ENCODE assay signal across 18 cellular contexts in genomic region chr19:7994923-7995682, GRCh38. TPM values are rescaled to one million over a fixed set of nuclear protein-coding genes. Genes with fewer than 3 reads are reported as not detected.
DNase-seq lines count a peak whose midpoint lies in the region; ATAC-seq and FAIRE-seq lines count a peak whose summit lies in the region.
"Had no signal": no experiment of that assay in that cellular context is flagged by ENCODE, and none has a peak within 500 bp of the region (broad histone marks: within the 10 kb centered on the region; RNA-seq: fewer than 3 reads in every experiment).

No MANE protein-coding gene starts in this region.

- no peaks in the 10 kb centered on the region for H3F3A ChIP-seq in GM23248 (ENCODE audit: insufficient read depth)

- peaks cover 36% of the 10 kb centered on the region for H3K36me3 ChIP-seq in SK-N-MC (ENCODE audit: insufficient read depth, low read length)
- peaks cover 13% of the 10 kb centered on the region; the same call in 1 of the 2 replicates for H3K36me3 ChIP-seq in GM23248 (ENCODE audit: low read depth)

- no peak overlapping the region for H3K4me2 ChIP-seq in GM23248 (ENCODE audit: unreplicated experiment)

- WGBS in GM23248 (ENCODE audit: low coverage in 1 of 2, low lambda C conversion rate in 2 of 2, missing lambda C conversion rate in 2 of 2), 2 experiments, result 67 to 68% methylated on average over 8 of the region's 8 CpGs

- H4K20me1 ChIP-seq in GM23248 (ENCODE audit: insufficient read depth), result peaks cover 33% of the 10 kb centered on the region

- no peaks in the 10 kb centered on the region for H3K27me3 ChIP-seq in GM23248 (replicated peaks; ENCODE audit: insufficient read depth)
- H3K27me3 ChIP-seq: adrenal gland, thyroid gland had no signal

- no peaks in the 10 kb centered on the region for H3K4me1 ChIP-seq in GM23248 (ENCODE audit: insufficient read depth)

- H3K36me3 Mint-ChIP-seq in stimulated activated naive CD8-positive, alpha-beta T cell treated with anti-CD3 and anti-CD28 coated beads, Interleukin-15, Interleukin-2, amounts not matched to agents 100 ng/mL and 50 ng/mL, for 24 hours (ENCODE audit: low read depth), result peaks cover 32% of the 10 kb centered on the region

- no peak for ATAC-seq in stimulated activated naive CD8-positive, alpha-beta T cell treated with anti-CD3 and anti-CD28 coated beads, Interleukin-15, amount 100 ng/mL, for 72 hours
- no peak for ATAC-seq in GM18498 (IDR thresholded peaks at IDR 0.05; ENCODE audit: unreplicated experiment)
- ATAC-seq: sciatic nerve had no signal

- peaks cover 50% of the 10 kb centered on the region for H3K4me1 Mint-ChIP-seq in stimulated activated naive CD8-positive, alpha-beta T cell treated with anti-CD3 and anti-CD28 coated beads, Interleukin-15, Interleukin-2, amounts not matched to agents 100 ng/mL and 50 ng/mL, for 24 hours (ENCODE audit: low read depth)
- peaks cover 53% of the 10 kb centered on the region for H3K4me1 Mint-ChIP-seq in stimulated activated naive CD8-positive, alpha-beta T cell treated with anti-CD3 and anti-CD28 coated beads, Interleukin-15, amount 100 ng/mL, for 72 hours

- H3K4me3 Mint-ChIP-seq in stimulated activated naive CD8-positive, alpha-beta T cell treated with anti-CD3 and anti-CD28 coated beads, Interleukin-15, Interleukin-2, amounts not matched to agents 100 ng/mL and 50 ng/mL, for 24 hours, result no peak overlapping the region
- H3K4me3 Mint-ChIP-seq in stimulated activated naive CD8-positive, alpha-beta T cell treated with anti-CD3 and anti-CD28 coated beads, Interleukin-15, amount 100 ng/mL, for 72 hours, result no peak overlapping the region

- no peaks in the 10 kb centered on the region for H3K9me3 Mint-ChIP-seq in stimulated activated naive CD8-positive, alpha-beta T cell treated with anti-CD3 and anti-CD28 coated beads, Interleukin-15, Interleukin-2, amounts not matched to agents 100 ng/mL and 50 ng/mL, for 24 hours
- no peaks in the 10 kb centered on the region for H3K9me3 Mint-ChIP-seq in stimulated activated naive CD8-positive, alpha-beta T cell treated with anti-CD3 and anti-CD28 coated beads, Interleukin-15, amount 100 ng/mL, for 72 hours

- H3K4me3 ChIP-seq in SK-N-MC (no peak overlapping the region), GM23248 (no peak overlapping the region)
- H3K4me3 ChIP-seq: adrenal gland, thyroid gland had no signal

- peak overlapping the region; percentile 85 for H3K27ac Mint-ChIP-seq in stimulated activated naive CD8-positive, alpha-beta T cell treated with anti-CD3 and anti-CD28 coated beads, Interleukin-15, Interleukin-2, amounts not matched to agents 100 ng/mL and 50 ng/mL, for 24 hours
- H3K27ac Mint-ChIP-seq in stimulated activated naive CD8-positive, alpha-beta T cell treated with anti-CD3 and anti-CD28 coated beads, Interleukin-15, amount 100 ng/mL, for 72 hours, result peak overlapping the region in 1 of 2 donors; percentile 96

- no peak for DNase-seq in stimulated activated naive CD8-positive, alpha-beta T cell treated with anti-CD3 and anti-CD28 coated beads, Interleukin-15, amount 100 ng/mL, for 72 hours
- DNase-seq in SK-N-MC (ENCODE audit: low read depth, low spot score), result no peak
- DNase-seq in iris pigment epithelial cell (ENCODE audit: low read depth), result peak; percentile 27
- no peak for DNase-seq in urothelium cell line (ENCODE audit: low spot score)
- DNase-seq in GM23248, result no peak
- DNase-seq: activated effector memory CD4-positive, alpha-beta T cell treated with Interleukin-2 at 50 U/mL for 16 hours; adrenal gland; caudate nucleus; erythroblast; mesenchymal stem cell; NCI-H1417; NCI-H510A treated with DMSO at 0.1 percent for 48 hours; T1000; thyroid gland had no signal

- H3K9me3 ChIP-seq in SK-N-MC (ENCODE audit: low read depth, low read length) (no peaks in the 10 kb centered on the region), GM23248 (ENCODE audit: low read depth) (no peaks in the 10 kb centered on the region)
- H3K9me3 ChIP-seq: adrenal gland, thyroid gland had no signal

- H3K79me2 ChIP-seq in GM23248 (ENCODE audit: insufficient read depth), result peaks cover 100% of the 10 kb centered on the region

- in situ Hi-C loops in GM23248 (cut with MboI), result no loop called here

- peak overlapping the region; percentile 60 for H3K27ac ChIP-seq in SK-N-MC
- no peak overlapping the region for H3K27ac ChIP-seq in GM23248
- H3K27ac ChIP-seq: parathyroid adenoma, thyroid gland had no signal

- no peaks in the 10 kb centered on the region for H3K9me2 ChIP-seq in GM23248 (ENCODE audit: insufficient read depth)

- H2AFZ ChIP-seq in GM23248, result no peak overlapping the region
- H2AFZ ChIP-seq: parathyroid adenoma had no signal

- no peak for FAIRE-seq in urothelium cell line (lab: Jason Lieb, UNC)

- H3K27me3 Mint-ChIP-seq in stimulated activated naive CD8-positive, alpha-beta T cell treated with anti-CD3 and anti-CD28 coated beads, Interleukin-15, Interleukin-2, amounts not matched to agents 100 ng/mL and 50 ng/mL, for 24 hours, result no peaks in the 10 kb centered on the region
- no peaks in the 10 kb centered on the region for H3K27me3 Mint-ChIP-seq in stimulated activated naive CD8-positive, alpha-beta T cell treated with anti-CD3 and anti-CD28 coated beads, Interleukin-15, amount 100 ng/mL, for 72 hours

- H3K9ac ChIP-seq in SK-N-MC (ENCODE audit: insufficient read length) (no peak overlapping the region), GM23248 (no peak overlapping the region)
- H3K9ac ChIP-seq: parathyroid adenoma had no signal

RNA-seq across cellular contexts. Expression of gene ELAVL1, which starts 10.3 kb away (rescaled TPM):
- 44.0 and 48.1 TPM in 2 replicates for total RNA-seq in GM23248 (2014; rRNA removed; shearing (Covaris generic))
- 74.4 and 78.9 TPM in 2 replicates for polyA plus RNA-seq in GM23248 (2016; fragmentation: Nextera tagmentation; extraction: Ambion mirVana)

RNA-seq across cellular contexts. Expression of gene TIMM44, which starts 51.6 kb away (rescaled TPM):
- 53.1 and 66.8 TPM in 2 replicates for total RNA-seq in GM23248 (2014; rRNA removed; shearing (Covaris generic))
- 25.8 and 28.6 TPM in 2 replicates for polyA plus RNA-seq in GM23248 (2016; fragmentation: Nextera tagmentation; extraction: Ambion mirVana)

RNA-seq across cellular contexts. Expression of gene CCL25, which starts 57.5 kb away (rescaled TPM):
- not detected in 2 replicates for total RNA-seq in GM23248 (2014; rRNA removed; shearing (Covaris generic))
- polyA plus RNA-seq in GM23248 (2016; fragmentation: Nextera tagmentation; extraction: Ambion mirVana), result not detected in 2 replicates
- total RNA-seq: sciatic nerve, thyroid gland had no signal
- polyA plus RNA-seq: adrenal gland had no signal
